Comparison of ENCODE assay signal across 8 cellular contexts in genomic region chr1:12052008-12052573, GRCh38. TPM values are rescaled to one million over a fixed set of nuclear protein-coding genes. Genes with fewer than 3 reads are reported as not detected.
DNase-seq lines count a peak whose midpoint lies in the region; ATAC-seq, FAIRE-seq and TF ChIP-seq lines count a peak whose summit lies in the region.

No MANE protein-coding gene starts in this region.

- H3K9me3 Mint-ChIP-seq in effector memory CD8-positive, alpha-beta T cell = no peaks in the 10 kb centered on the region
- no peaks in the 10 kb centered on the region for H3K9me3 Mint-ChIP-seq in natural killer cell

- peaks cover 8 to 20% (median 16%) of the 10 kb centered on the region in 4 donors for H3K4me1 ChIP-seq in esophagus muscularis mucosa

- H3K4me1 Mint-ChIP-seq in effector memory CD8-positive, alpha-beta T cell (ENCODE audit: low read depth in 2 of 2) = peaks cover 15 to 16% of the 10 kb centered on the region in 2 donors
- peaks cover 0 to 13% of the 10 kb centered on the region in 2 donors for H3K4me1 Mint-ChIP-seq in natural killer cell

- no peaks in the 10 kb centered on the region for H3K36me3 ChIP-seq in esophagus muscularis mucosa

- TF ChIP-seq CTCF in natural killer cell (IDR thresholded peaks at IDR 0.05) (no peak), esophagus muscularis mucosa (IDR thresholded peaks at IDR 0.05) (no peak)

- H3K27ac Mint-ChIP-seq in effector memory CD8-positive, alpha-beta T cell = peak overlapping the region; percentile 75 to 82
- H3K27ac Mint-ChIP-seq in natural killer cell = peak overlapping the region in 1 of 2 donors; percentile 19

- ATAC-seq in HG03066 (IDR thresholded peaks at IDR 0.05; ENCODE audit: low read depth, unreplicated experiment) (peak; percentile 69), natural killer cell (peak in 2 of 3 donors; percentile 20 to 36)
- ATAC-seq in effector memory CD8-positive, alpha-beta T cell (replicated peaks) = peak; percentile 39

- no peak overlapping the region for H3K27ac ChIP-seq in esophagus muscularis mucosa (replicated peaks in 1 of 4)

- TF ChIP-seq POLR2A in esophagus muscularis mucosa (IDR thresholded peaks at IDR 0.05; ENCODE audit: low read depth) = no peak

- H3K9me3 ChIP-seq in esophagus muscularis mucosa = no peaks in the 10 kb centered on the region

- peaks cover 0 to 20% (median 0%) of the 10 kb centered on the region in 4 donors for H3K27me3 ChIP-seq in esophagus muscularis mucosa

- no peak for TF ChIP-seq EP300 in esophagus muscularis mucosa (IDR thresholded peaks at IDR 0.05)

- peaks cover 0 to 21% of the 10 kb centered on the region in 2 donors for H3K27me3 Mint-ChIP-seq in effector memory CD8-positive, alpha-beta T cell
- H3K27me3 Mint-ChIP-seq in natural killer cell (ENCODE audit: low read depth in 2 of 2) = no peaks in the 10 kb centered on the region

- no peak overlapping the region for H3K4me3 ChIP-seq in esophagus muscularis mucosa

- DNase-seq in Caki2 (ENCODE audit: low read depth) (peak; percentile 69), GM19239 (ENCODE audit: insufficient read length, low spot score) (peak; percentile 65), RKO (ENCODE audit: low spot score) (peak; percentile 91), natural killer cell (no peak), NCI-H146 treated with DMSO at 0.1 percent for 48 hours (lab: John Stamatoyannopoulos, UW; ENCODE audit: unreplicated experiment) (no peak), esophagus muscularis mucosa (ENCODE audit: extremely low spot score) (no peak)
- DNase-seq in effector memory CD8-positive, alpha-beta T cell = no peak

- no peaks in the 10 kb centered on the region for H3K36me3 Mint-ChIP-seq in effector memory CD8-positive, alpha-beta T cell (ENCODE audit: insufficient read depth)
- no peaks in the 10 kb centered on the region for H3K36me3 Mint-ChIP-seq in natural killer cell

- H3K4me3 Mint-ChIP-seq in effector memory CD8-positive, alpha-beta T cell = peak overlapping the region; percentile 62 to 65
- H3K4me3 Mint-ChIP-seq in natural killer cell = no peak overlapping the region

- intact Hi-C loops in natural killer cell (cut with micrococcal nuclease) (no loop called here), esophagus muscularis mucosa (cut with DNase I) (no loop called here)

- 25% methylated on average over 6 of the region's 9 CpGs for WGBS in esophagus muscularis mucosa

- in situ Hi-C loops in Caki2 (cut with HindIII; ENCODE audit: low pct_unique_long_range_greater_than_20kb, low sequenced_read_pairs) = no loop called here

- peak; percentile 100 for FAIRE-seq in GM19239 (lab: Jason Lieb, UNC)

RNA-seq across cellular contexts. Expression of gene TNFRSF8, which starts 11.0 kb away (rescaled TPM):
- 0.30 TPM in 1 of 2 replicates, not detected in the other for total RNA-seq in Caki2 (2014; rRNA removed; shearing (Covaris generic); ENCODE audit: low replicate concordance)
- 1 to 10 TPM in 1 of 3 donors, under 1 TPM in 2; 0.34 to 1.7 (median 0.50) TPM for total RNA-seq in natural killer cell
- 1 to 10 TPM in 3 of 4 donors, under 1 TPM in 1; 0.83 to 2.8 (median 2.3) TPM for total RNA-seq in esophagus muscularis mucosa

RNA-seq across cellular contexts. Expression of gene MIIP, which starts 32.8 kb away (rescaled TPM):
- total RNA-seq in Caki2 (2014; rRNA removed; shearing (Covaris generic); ENCODE audit: low replicate concordance) = 23.1 and 35.8 TPM in 2 replicates
- total RNA-seq in natural killer cell (10 to 100 TPM; 27.2 to 28.5 (median 27.9) TPM), esophagus muscularis mucosa (10 to 100 TPM; 30.7 to 52.3 (median 39.8) TPM)

Comparison
In these comparisons a context has a peak if more than half of its experiments do, and no peak if none do; other contexts are left out.
1. DNase-seq: peak in Caki2 (single experiment), GM19239 (single experiment) and RKO (single experiment); none in effector memory CD8-positive, alpha-beta T cell (0 of 3), natural killer cell (single experiment), NCI-H146 treated with DMSO at 0.1 percent for 48 hours (single experiment) and esophagus muscularis mucosa (single experiment).
2. Peak in every context shown above with its lines, with median percentiles within 50 percentile points of each other: ATAC-seq.